ENCODE assay signal across 12 cellular contexts in genomic region chr7:1026721-1027151, GRCh38. TPM values are rescaled to one million over a fixed set of nuclear protein-coding genes. Genes with fewer than 3 reads are reported as not detected.
DNase-seq lines count a peak whose midpoint lies in the region; ATAC-seq and TF ChIP-seq lines count a peak whose summit lies in the region.
"Had no signal": no experiment of that assay in that cellular context is flagged by ENCODE, and none has a peak within 500 bp of the region (broad histone marks: within the 10 kb centered on the region; RNA-seq: fewer than 3 reads in every experiment).

No MANE protein-coding gene starts in this region.

- DNase-seq in BJ (ENCODE audit: low read depth) = no peak
- DNase-seq in GM13977 (ENCODE audit: low spot score) = peak; percentile 75
- no peak for DNase-seq in activated T-helper 2 cell treated with anti-CD3 and anti-CD28 coated beads, Interferon-gamma antibody, Interleukin-2, Interleukin-4, amounts not matched to agents 10 μg/mL and 5 μg/mL and 100 μg/mL, durations not matched to agents 14 hours and 24 hours and 36 hours (ENCODE audit: low spot score)
- DNase-seq in iPS-NIHi7 (ENCODE audit: extremely low spot score) = no peak
- DNase-seq in stimulated activated CD4-positive, alpha-beta T cell treated with anti-CD3 and anti-CD28 coated beads, Interleukin-15, amount 100 ng/mL, for 24 hours = no peak
- no peak for DNase-seq in NCI-H1048 (lab: John Stamatoyannopoulos, UW)

- intact Hi-C loops in activated T-helper 2 cell treated with anti-CD3 and anti-CD28 coated beads, Interferon-gamma antibody, Interleukin-2, Interleukin-4, amounts not matched to agents 10 μg/mL and 5 μg/mL and 100 μg/mL, durations not matched to agents 14 hours and 24 hours and 36 hours (cut with micrococcal nuclease) = no loop called here

- H3K9me3 Mint-ChIP-seq in activated T-helper 2 cell treated with anti-CD3 and anti-CD28 coated beads, Interferon-gamma antibody, Interleukin-2, Interleukin-4, amounts not matched to agents 10 μg/mL and 5 μg/mL and 100 μg/mL, durations not matched to agents 14 hours and 24 hours and 36 hours = no peaks in the 10 kb centered on the region

- H3K36me3 Mint-ChIP-seq in activated T-helper 2 cell treated with anti-CD3 and anti-CD28 coated beads, Interferon-gamma antibody, Interleukin-2, Interleukin-4, amounts not matched to agents 10 μg/mL and 5 μg/mL and 100 μg/mL, durations not matched to agents 14 hours and 24 hours and 36 hours (ENCODE audit: low read depth) = peaks cover 14% of the 10 kb centered on the region

- in situ Hi-C loops in GM13977 (cut with MboI; ENCODE audit: low pct_unique_long_range_greater_than_20kb, low sequenced_read_pairs, unreplicated experiment) = no loop called here

- H3K36me3 ChIP-seq in BJ (ENCODE audit: control insufficient read depth, insufficient read depth, low read length) (peaks cover 11% of the 10 kb centered on the region), muscle layer of colon (ENCODE audit: insufficient read depth, low read length) (no peaks in the 10 kb centered on the region)

- H3K27ac ChIP-seq in muscle layer of colon (ENCODE audit: low read depth, low read length) = peak overlapping the region; percentile 86

- TF ChIP-seq CTCF in BJ (IDR thresholded peaks at IDR 0.05; ENCODE audit: insufficient read depth, low read depth, low read length) = no peak
- TF ChIP-seq CTCF in GM13977 (IDR thresholded peaks at IDR 0.05; ENCODE audit: extremely low read depth, insufficient read depth, missing control alignments) = no peak

- no peak overlapping the region for H3K9ac ChIP-seq in muscle layer of colon (ENCODE audit: low read length)
- H3K9ac ChIP-seq: parathyroid adenoma had no signal

- CTCF ChIA-PET in BJ (lab: Yijun Ruan, JAX) = interaction anchor here (1.3 to 3.2 kb wide), 4 partner anchors 18 to 39 kb away, joined by 5 to 18 read pairs (median 7); partner anchors contain the start of gene GPR146

- POLR2A ChIA-PET in BJ (lab: Charles Lee) = no interaction called here

- ATAC-seq in GM19395 (IDR thresholded peaks at IDR 0.05; ENCODE audit: unreplicated experiment) = no peak

- peaks cover 17% of the 10 kb centered on the region for H3K4me1 ChIP-seq in muscle layer of colon (ENCODE audit: insufficient read depth, low read length)

- H3K9me3 ChIP-seq in muscle layer of colon (ENCODE audit: low read length) = no peaks in the 10 kb centered on the region
- H3K9me3 ChIP-seq: upper lobe of left lung had no signal

- H3K27me3 ChIP-seq in BJ (ENCODE audit: control insufficient read depth, insufficient read depth, low read length) (no peaks in the 10 kb centered on the region), muscle layer of colon (ENCODE audit: control insufficient read depth in 1 of 2, insufficient read depth in 2 of 2, low read length in 2 of 2) (no peaks in the 10 kb centered on the region)
- H3K27me3 ChIP-seq: upper lobe of left lung had no signal

- H3K4me1 Mint-ChIP-seq in activated T-helper 2 cell treated with anti-CD3 and anti-CD28 coated beads, Interferon-gamma antibody, Interleukin-2, Interleukin-4, amounts not matched to agents 10 μg/mL and 5 μg/mL and 100 μg/mL, durations not matched to agents 14 hours and 24 hours and 36 hours (ENCODE audit: low read depth) = peaks cover 21% of the 10 kb centered on the region

- H3K4me3 Mint-ChIP-seq in activated T-helper 2 cell treated with anti-CD3 and anti-CD28 coated beads, Interferon-gamma antibody, Interleukin-2, Interleukin-4, amounts not matched to agents 10 μg/mL and 5 μg/mL and 100 μg/mL, durations not matched to agents 14 hours and 24 hours and 36 hours (ENCODE audit: low read depth) = peak overlapping the region; percentile 71

- H3K27me3 Mint-ChIP-seq in activated T-helper 2 cell treated with anti-CD3 and anti-CD28 coated beads, Interferon-gamma antibody, Interleukin-2, Interleukin-4, amounts not matched to agents 10 μg/mL and 5 μg/mL and 100 μg/mL, durations not matched to agents 14 hours and 24 hours and 36 hours (ENCODE audit: low read depth) = no peaks in the 10 kb centered on the region

- H3K27ac Mint-ChIP-seq in activated T-helper 2 cell treated with anti-CD3 and anti-CD28 coated beads, Interferon-gamma antibody, Interleukin-2, Interleukin-4, amounts not matched to agents 10 μg/mL and 5 μg/mL and 100 μg/mL, durations not matched to agents 14 hours and 24 hours and 36 hours = no peak overlapping the region

- H3K4me3 ChIP-seq in BJ (ENCODE audit: low read depth, low read length) (peak overlapping the region; percentile 67), muscle layer of colon (ENCODE audit: low read depth in 1 of 2, low read length in 2 of 2) (peak overlapping the region in 1 of 2 donors; percentile 70)

RNA-seq across cellular contexts. Expression of gene GPR146, which starts 17.6 kb away (rescaled TPM):
- 2.8 and 4.5 TPM in 2 replicates for polyA plus RNA-seq in BJ (2011; rRNA removed)
- 1.6 and 2.7 TPM in 2 replicates for polyA minus RNA-seq in BJ (2011; rRNA and poly(A)+ RNA removed)
- total RNA-seq in activated T-helper 2 cell treated with anti-CD3 and anti-CD28 coated beads, Interferon-gamma antibody, Interleukin-2, Interleukin-4, amounts not matched to agents 10 μg/mL and 5 μg/mL and 100 μg/mL, durations not matched to agents 14 hours and 24 hours and 36 hours = 5.6 and 6.7 TPM in 2 replicates

RNA-seq across cellular contexts. Expression of gene CYP2W1, which starts 43.8 kb away (rescaled TPM):
- not detected in 2 replicates for polyA plus RNA-seq in BJ (2011; rRNA removed)
- not detected in 2 replicates for polyA minus RNA-seq in BJ (2011; rRNA and poly(A)+ RNA removed)
- total RNA-seq in activated T-helper 2 cell treated with anti-CD3 and anti-CD28 coated beads, Interferon-gamma antibody, Interleukin-2, Interleukin-4, amounts not matched to agents 10 μg/mL and 5 μg/mL and 100 μg/mL, durations not matched to agents 14 hours and 24 hours and 36 hours = not detected in 2 replicates
- total RNA-seq: dermis microvascular lymphatic vessel endothelial cell, SK-MEL-5, upper lobe of left lung had no signal

RNA-seq across cellular contexts. Expression of gene COX19, which starts 51.4 kb away (rescaled TPM):
- polyA plus RNA-seq in BJ (2011; rRNA removed) = 5.5 and 5.6 TPM in 2 replicates
- polyA minus RNA-seq in BJ (2011; rRNA and poly(A)+ RNA removed) = 2.7 and 3.2 TPM in 2 replicates
- total RNA-seq in activated T-helper 2 cell treated with anti-CD3 and anti-CD28 coated beads, Interferon-gamma antibody, Interleukin-2, Interleukin-4, amounts not matched to agents 10 μg/mL and 5 μg/mL and 100 μg/mL, durations not matched to agents 14 hours and 24 hours and 36 hours = 15.0 and 17.2 TPM in 2 replicates
